In genomic region chr19:18519962-18520847, GRCh38 we compare ENCODE assay signal across 8 cellular contexts. TPM values are rescaled to one million over a fixed set of nuclear protein-coding genes. Genes with fewer than 3 reads are reported as not detected.
DNase-seq lines count a peak whose midpoint lies in the region; ATAC-seq, FAIRE-seq and TF ChIP-seq lines count a peak whose summit lies in the region.

No MANE protein-coding gene starts in this region.

- TF ChIP-seq CTCF in GM12872 (IDR thresholded peaks at IDR 0.05; ENCODE audit: insufficient read depth, low read depth, low read length) (peak; percentile 91), H1 (IDR thresholded peaks at IDR 0.05; ENCODE audit: control extremely low read depth in 1 of 3, insufficient read depth in 1 of 3, low read depth in 1 of 3, low read length in 3 of 3) (peak; percentile 72 to 86 (median 84)), mucosa of descending colon (IDR thresholded peaks at IDR 0.05) (peak; percentile 76)

- H3K27ac ChIP-seq in H1 (ENCODE audit: low read depth, low read length): no peak overlapping the region
- H3K27ac ChIP-seq in substantia nigra (ENCODE audit: low read depth, low read length, poor library complexity, severe bottlenecking): peak overlapping the region; percentile 1

- H2AFZ ChIP-seq in H1 (ENCODE audit: low read length): no peak overlapping the region

- H3K79me2 ChIP-seq in H1 (ENCODE audit: control insufficient read depth in 1 of 2, insufficient read depth in 2 of 2, low read length in 2 of 2): peaks cover 0 to 48% of the 10 kb centered on the region in 2 experiments; a peak in 2 of 4 replicates

- H2BK15ac ChIP-seq in H1 (ENCODE audit: low read length): no peak overlapping the region

- in situ Hi-C loops in ACHN (cut with HindIII; ENCODE audit: low pct_ligation_motif_present, low pct_unique_long_range_greater_than_20kb, low sequenced_read_pairs): no loop called here

- H2BK20ac ChIP-seq in H1 (ENCODE audit: low read length): no peak overlapping the region; the same call in 1 of the 2 replicates

- H3K23me2 ChIP-seq in H1 (ENCODE audit: low read depth, low read length): peaks cover 10% of the 10 kb centered on the region; the same call in 1 of the 2 replicates

- no peak overlapping the region for H3K56ac ChIP-seq in H1 (replicated peaks; ENCODE audit: insufficient read length, low read depth, low read length)

- no peak overlapping the region for H3K4ac ChIP-seq in H1 (replicated peaks; ENCODE audit: insufficient read length, low read depth, low read length)

- H3K4me1 ChIP-seq in H1 (replicated peaks in 1 of 4; ENCODE audit: control insufficient read depth in 3 of 4, insufficient read depth in 4 of 4, low read length in 3 of 4): peaks cover 0 to 3% (median 2%) of the 10 kb centered on the region in 4 experiments; a peak in 5 of 7 replicates
- peaks cover 29% of the 10 kb centered on the region for H3K4me1 ChIP-seq in mucosa of descending colon (ENCODE audit: low read depth)

- H3K27me3 ChIP-seq in H1 (replicated peaks in 1 of 4; ENCODE audit: control insufficient read depth in 3 of 4, extremely low read depth in 1 of 4, insufficient read depth in 3 of 4, low read length in 3 of 4): no peaks in the 10 kb centered on the region

- POLR2A ChIA-PET in H1 (lab: Charles Lee; ENCODE audit: partially characterized antibody): interaction anchor here (0.7 to 4.0 kb wide), 10 partner anchors 12 to 241 kb away, joined by 3 to 19 read pairs (median 4); partner anchors contain the start of genes KXD1, REX1BD and UBA52

- peaks cover 7 to 18% of the 10 kb centered on the region in 2 experiments for H4K20me1 ChIP-seq in H1 (replicated peaks in 1 of 2; ENCODE audit: control insufficient read depth in 1 of 2, insufficient read depth in 2 of 2, low read length in 2 of 2)

- ATAC-seq in mucosa of descending colon: peak; percentile 48
- ATAC-seq in HG03039 (IDR thresholded peaks at IDR 0.05; ENCODE audit: unreplicated experiment): no peak

- H3K4me3 ChIP-seq in H1 (ENCODE audit: extremely low read depth in 1 of 4, insufficient read depth in 2 of 4, low read depth in 3 of 4, low read length in 4 of 4) (peak overlapping the region; percentile 88 to 98 (median 89); a peak in 6 of 8 replicates), mucosa of descending colon (peak overlapping the region; percentile 100)

- H2BK12ac ChIP-seq in H1 (ENCODE audit: low read depth, low read length): no peak overlapping the region

- WGBS in H1 (ENCODE audit: extremely low coverage in 1 of 2, insufficient coverage in 1 of 2, insufficient read length in 1 of 2, insufficient replicate concordance in 2 of 2, low coverage in 1 of 2, low lambda C conversion rate in 2 of 2, missing lambda C conversion rate in 1 of 2), 2 experiments: 28% methylated on average over 17 of the region's 22 CpGs; no CpG with 5 or more reads in 1 of the 2 experiments

- CTCF ChIA-PET in H1 (lab: Charles Lee; ENCODE audit: partially characterized antibody): interaction anchor here (0.5 to 32.9 kb wide), 43 partner anchors 9 to 313 kb away, joined by 3 to 458 read pairs (median 3); partner anchors contain the start of gene REX1BD

- peak overlapping the region; percentile 24; the same call in 1 of the 2 replicates for H3K18ac ChIP-seq in H1 (ENCODE audit: extremely low read depth, low read length)

- peak overlapping the region; percentile 69 to 94 for H3K4me2 ChIP-seq in H1 (ENCODE audit: insufficient read depth in 1 of 2, low read depth in 2 of 2, low read length in 2 of 2)

- intact Hi-C loops in mucosa of descending colon (cut with DNase I, micrococcal nuclease): no loop called here

- no peak overlapping the region for H2BK5ac ChIP-seq in H1 (ENCODE audit: low read depth, low read length)

- no peak overlapping the region for H4K5ac ChIP-seq in H1 (ENCODE audit: insufficient read length, low read depth, low read length)

- no peak overlapping the region for H4K91ac ChIP-seq in H1 (replicated peaks; ENCODE audit: insufficient read length, low read length)

- H3K36me3 ChIP-seq in H1 (ENCODE audit: control insufficient read depth in 2 of 4, insufficient read depth in 4 of 4, low read length in 3 of 4) (no peaks in the 10 kb centered on the region), mucosa of descending colon (ENCODE audit: low read depth) (peaks cover 6% of the 10 kb centered on the region)

- TF ChIP-seq POLR2A in H1 (IDR thresholded peaks at IDR 0.05; ENCODE audit: control extremely low read depth in 1 of 2, low read depth in 2 of 2, low read length in 2 of 2): no peak

- no peak overlapping the region for H2BK120ac ChIP-seq in H1 (replicated peaks; ENCODE audit: low read depth, low read length)

- peaks cover 14% of the 10 kb centered on the region for H3K79me1 ChIP-seq in H1 (ENCODE audit: low read depth, low read length)

- H3K23ac ChIP-seq in H1 (ENCODE audit: insufficient read length): no peak overlapping the region

- H4K8ac ChIP-seq in H1 (ENCODE audit: extremely low read depth, insufficient read depth, low read length): no peak overlapping the region

- no peak for TF ChIP-seq EP300 in H1 (IDR thresholded peaks at IDR 0.05; ENCODE audit: borderline replicate concordance in 1 of 2, low read depth in 2 of 2, low read length in 2 of 2)

- no peak overlapping the region; a peak in 2 of 7 replicates for H3K9ac ChIP-seq in H1 (replicated peaks in 1 of 4; ENCODE audit: extremely low read depth in 1 of 4, low read depth in 3 of 4, low read length in 3 of 4)

- H2AK5ac ChIP-seq in H1 (ENCODE audit: low read depth, low read length): no peak overlapping the region

- no peak overlapping the region for H3K14ac ChIP-seq in H1 (ENCODE audit: insufficient read length)

- peak; percentile 59 to 66 for TF ChIP-seq RAD21 in H1 (IDR thresholded peaks at IDR 0.05 in 1 of 2, conservative IDR thresholded peaks at IDR 0.05 in 1 of 2; ENCODE audit: low read depth in 2 of 2, low read length in 2 of 2)

- no peak for FAIRE-seq in H1 (lab: Jason Lieb, UNC)

- DNase-seq in ACHN (peak; percentile 75), NCI-H2196 (lab: John Stamatoyannopoulos, UW; ENCODE audit: unreplicated experiment) (peak; percentile 66), H1 (ENCODE audit: low read depth in 1 of 2, low spot score in 2 of 2) (peak in 1 of 2 experiments; percentile 68), mucosa of descending colon (peak; percentile 77 to 84 (median 83)), substantia nigra (lab: John Stamatoyannopoulos, UW) (peak in 16 of 49 donors; percentile 6 to 86 (median 26))
- peak; percentile 55 for DNase-seq in activated CD4-positive, alpha-beta T cell treated with anti-CD3 and anti-CD28 coated beads, Interleukin-2, amount 50 U/mL, for 1 hour

- H3K9me3 ChIP-seq in H1 (ENCODE audit: insufficient read depth in 2 of 2, low read depth in 1 of 2, low read length in 1 of 2): no peaks in the 10 kb centered on the region
- no peaks in the 10 kb centered on the region for H3K9me3 ChIP-seq in mucosa of descending colon

TF ChIP-seq in H1, 55 proteins besides CTCF, POLR2A, EP300 and RAD21 (continues in another document):
- TF ChIP-seq RBBP5 (IDR thresholded peaks at IDR 0.05; ENCODE audit: borderline replicate concordance, low read depth, low read length) (peak; percentile 30; the same call in 1 of the 2 replicates), CREB1 (IDR thresholded peaks at IDR 0.05) (0 out of 2 replicates have a peak, but pooled peaks have one; percentile 12)

RNA-seq across cellular contexts. Expression of gene ELL, which starts 1.7 kb away (rescaled TPM):
- 10.2 and 10.5 TPM in 2 replicates for total RNA-seq in H1 (2021; fragmentation: NEBNext Ultra II Directional; extraction: Animal tissue kit (Norgen Biotek cat#: 25700))
- polyA plus RNA-seq in H1 (2011; rRNA removed): 5.2 and 8.8 TPM in 2 replicates
- polyA plus RNA-seq in H1 (2011; cell fraction: cytosol; rRNA removed): 6.5 TPM
- polyA plus RNA-seq in H1 (2011; cell fraction: nucleus; rRNA removed): 12.6 TPM
- polyA plus RNA-seq in H1 (2012, experiment 1 of 2): 4.6 to 7.6 TPM (median 7.4 TPM) in 4 replicates
- polyA plus RNA-seq in H1 (2012, experiment 2 of 2): 6.4 TPM
- 5.6 TPM for polyA plus RNA-seq in H1 (2013, experiment 1 of 2)
- 6.2 TPM for polyA plus RNA-seq in H1 (2013, experiment 2 of 2)
- 3.6 and 5.4 TPM in 2 replicates for polyA minus RNA-seq in H1 (2011; rRNA and poly(A)+ RNA removed)
- 6.4 TPM for polyA minus RNA-seq in H1 (2011; cell fraction: cytosol; rRNA and poly(A)+ RNA removed)
- polyA minus RNA-seq in H1 (2011; cell fraction: nucleus; rRNA and poly(A)+ RNA removed): 10.7 TPM
- total RNA-seq in mucosa of descending colon: 10 to 100 TPM; 17.8 to 21.6 (median 18.9) TPM

RNA-seq across cellular contexts. Expression of gene FKBP8, which starts 23.2 kb away (rescaled TPM):
- total RNA-seq in H1 (2021; fragmentation: NEBNext Ultra II Directional; extraction: Animal tissue kit (Norgen Biotek cat#: 25700)): 264 and 273 TPM in 2 replicates
- 309 and 441 TPM in 2 replicates for polyA plus RNA-seq in H1 (2011; rRNA removed)
- 383 TPM for polyA plus RNA-seq in H1 (2011; cell fraction: cytosol; rRNA removed)
- polyA plus RNA-seq in H1 (2011; cell fraction: nucleus; rRNA removed): 364 TPM
- 208 to 378 TPM (median 354 TPM) in 4 replicates for polyA plus RNA-seq in H1 (2012, experiment 1 of 2)
- 339 TPM for polyA plus RNA-seq in H1 (2012, experiment 2 of 2)
- 164 TPM for polyA plus RNA-seq in H1 (2013, experiment 1 of 2)
- polyA plus RNA-seq in H1 (2013, experiment 2 of 2): 163 TPM
- 84.8 and 104 TPM in 2 replicates for polyA minus RNA-seq in H1 (2011; rRNA and poly(A)+ RNA removed)
- polyA minus RNA-seq in H1 (2011; cell fraction: cytosol; rRNA and poly(A)+ RNA removed): 178 TPM
- 121 TPM for polyA minus RNA-seq in H1 (2011; cell fraction: nucleus; rRNA and poly(A)+ RNA removed)
- 100 to 1,000 TPM; 152 to 256 (median 162) TPM for total RNA-seq in mucosa of descending colon

RNA-seq across cellular contexts. Expression of gene KXD1, which starts 37.5 kb away (rescaled TPM):
- 113 and 115 TPM in 2 replicates for total RNA-seq in H1 (2021; fragmentation: NEBNext Ultra II Directional; extraction: Animal tissue kit (Norgen Biotek cat#: 25700))
- polyA plus RNA-seq in H1 (2011; rRNA removed): 267 and 305 TPM in 2 replicates
- 232 TPM for polyA plus RNA-seq in H1 (2011; cell fraction: cytosol; rRNA removed)
- 245 TPM for polyA plus RNA-seq in H1 (2011; cell fraction: nucleus; rRNA removed)
- 126 to 174 TPM (median 161 TPM) in 4 replicates for polyA plus RNA-seq in H1 (2012, experiment 1 of 2)
- 190 TPM for polyA plus RNA-seq in H1 (2012, experiment 2 of 2)
- 119 TPM for polyA plus RNA-seq in H1 (2013, experiment 1 of 2)
- polyA plus RNA-seq in H1 (2013, experiment 2 of 2): 117 TPM
- 123 and 134 TPM in 2 replicates for polyA minus RNA-seq in H1 (2011; rRNA and poly(A)+ RNA removed)
- 108 TPM for polyA minus RNA-seq in H1 (2011; cell fraction: cytosol; rRNA and poly(A)+ RNA removed)
- polyA minus RNA-seq in H1 (2011; cell fraction: nucleus; rRNA and poly(A)+ RNA removed): 57.9 TPM
- 10 to 100 TPM; 63.2 to 76.9 (median 68.8) TPM for total RNA-seq in mucosa of descending colon

RNA-seq across cellular contexts. Expression of gene UBA52, which starts 51.5 kb away (rescaled TPM):
- 1,331 and 1,340 TPM in 2 replicates for total RNA-seq in H1 (2021; fragmentation: NEBNext Ultra II Directional; extraction: Animal tissue kit (Norgen Biotek cat#: 25700))
- polyA plus RNA-seq in H1 (2011; rRNA removed): 2,924 and 5,409 TPM in 2 replicates
- polyA plus RNA-seq in H1 (2011; cell fraction: cytosol; rRNA removed): 3,548 TPM
- 1,787 TPM for polyA plus RNA-seq in H1 (2011; cell fraction: nucleus; rRNA removed)
- polyA plus RNA-seq in H1 (2012, experiment 1 of 2): 2,370 to 2,796 TPM (median 2,589 TPM) in 4 replicates
- polyA plus RNA-seq in H1 (2012, experiment 2 of 2): 3,432 TPM
- polyA plus RNA-seq in H1 (2013, experiment 1 of 2): 1,517 TPM
- polyA plus RNA-seq in H1 (2013, experiment 2 of 2): 1,516 TPM
- polyA minus RNA-seq in H1 (2011; rRNA and poly(A)+ RNA removed): 1,852 and 1,905 TPM in 2 replicates
- polyA minus RNA-seq in H1 (2011; cell fraction: cytosol; rRNA and poly(A)+ RNA removed): 518 TPM
- polyA minus RNA-seq in H1 (2011; cell fraction: nucleus; rRNA and poly(A)+ RNA removed): 613 TPM
- total RNA-seq in mucosa of descending colon: 100 to 1,000 TPM; 771 to 910 (median 811) TPM
